In genomic region chrX:134460005-134460860, GRCh38 we compare ENCODE assay signal across 8 cellular contexts.
DNase-seq lines count a peak whose midpoint lies in the region; ATAC-seq and TF ChIP-seq lines count a peak whose summit lies in the region.

A gene with protein sequence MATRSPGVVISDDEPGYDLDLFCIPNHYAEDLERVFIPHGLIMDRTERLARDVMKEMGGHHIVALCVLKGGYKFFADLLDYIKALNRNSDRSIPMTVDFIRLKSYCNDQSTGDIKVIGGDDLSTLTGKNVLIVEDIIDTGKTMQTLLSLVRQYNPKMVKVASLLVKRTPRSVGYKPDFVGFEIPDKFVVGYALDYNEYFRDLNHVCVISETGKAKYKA (plus strand): TSS chrX:134460165. CDS start chrX:134460312, 147 bp downstream.

- ATAC-seq in GM18511 (IDR thresholded peaks at IDR 0.05; ENCODE audit: unreplicated experiment) (peak; percentile 88), HG02938 (IDR thresholded peaks at IDR 0.05; ENCODE audit: unreplicated experiment) (peak; percentile 61)

- no peaks in the 10 kb centered on the region for H3K9me3 ChIP-seq in iPS-20b (ENCODE audit: insufficient read depth, low read depth, low read length)

- TF ChIP-seq CTCF in VCaP (conservative IDR thresholded peaks at IDR 0.05), result no peak

- no peaks in the 10 kb centered on the region for H3K36me3 ChIP-seq in iPS-20b (ENCODE audit: insufficient read depth, low read depth, low read length)

- peak within 1 kb of the TSS; percentile 74 for H3K9ac ChIP-seq in iPS-20b (ENCODE audit: low read depth, low read length)

- no peaks in the 10 kb centered on the region for H3K4me1 ChIP-seq in iPS-20b (ENCODE audit: insufficient read depth, low read length)

- DNase-seq in NCI-H2081 (lab: John Stamatoyannopoulos, UW), result peak; percentile 67 to 81
- peak; percentile 22 for DNase-seq in brain pericyte (ENCODE audit: low read depth, low spot score)
- DNase-seq in GM19240 (ENCODE audit: insufficient read length, low spot score), result no peak

- H3K27me3 ChIP-seq in iPS-20b (ENCODE audit: insufficient read depth, low read length), result no peaks in the 10 kb centered on the region

- peak within 1 kb of the TSS; percentile 82 for H3K4me3 ChIP-seq in iPS-20b (ENCODE audit: low read length)
- H3K4me3 ChIP-seq in skin epidermis, result peak within 1 kb of the TSS; percentile 51 to 83 (median 61)

- peak within 1 kb of the TSS; percentile 75 for H3K27ac ChIP-seq in VCaP
- H3K27ac ChIP-seq in iPS-20b (ENCODE audit: low read length), result no peak within 1 kb of the TSS
- peak within 1 kb of the TSS in 19 of 21 experiments; percentile 20 to 88 (median 78) for H3K27ac ChIP-seq in skin epidermis
